Comparison of ENCODE assay signal across 9 cellular contexts in genomic region chr12:103839893-103840292, GRCh38. TPM values are rescaled to one million over a fixed set of nuclear protein-coding genes. Genes with fewer than 3 reads are reported as not detected.
A peak's percentile ranks its signal among the peaks of the same experiment; 100 is the strongest.
DNase-seq lines count a peak whose midpoint lies in the region; ATAC-seq, FAIRE-seq and TF ChIP-seq lines count a peak whose summit lies in the region.
"Had no signal": no experiment of that assay in that cellular context is flagged by ENCODE, and none has a peak within 500 bp of the region (broad histone marks: within the 10 kb centered on the region; RNA-seq: fewer than 3 reads in every experiment).

No MANE protein-coding gene starts in this region.

- peak overlapping the region; percentile 69; the same call in 1 of the 2 replicates for H3K9ac ChIP-seq in GM12878 (ENCODE audit: control insufficient read depth, insufficient read depth, low read length)

- H3K4me1 ChIP-seq in right atrium auricular region (peaks cover 0 to 16% of the 10 kb centered on the region in 2 donors), GM12878 (ENCODE audit: control insufficient read depth, insufficient read depth, low read length) (peaks cover 8% of the 10 kb centered on the region), lung (ENCODE audit: control insufficient read depth in 2 of 2, insufficient read depth in 2 of 2, low read length in 2 of 2) (peaks cover 5 to 6% of the 10 kb centered on the region in 2 donors), uterus (no peaks in the 10 kb centered on the region)

- TSS peak; percentile 69 for BruUV-seq in GM12878 (replicated peaks; lab: Mats Ljungman, UMichigan)

- no peaks in the 10 kb centered on the region for H4K20me1 ChIP-seq in GM12878 (ENCODE audit: control insufficient read depth, insufficient read depth)

- SMC1A ChIA-PET in GM12878 (lab: Charles Lee; ENCODE audit: uncharacterized antibody, unreplicated experiment) = interaction anchor here (0.5 to 1.2 kb wide), 4 partner anchors 12 to 253 kb away, joined by 3 read pairs; partner anchors contain the start of gene STAB2

- CTCF ChIA-PET in GM12878 (lab: Yijun Ruan, JAX) = interaction anchor here (2.5 kb wide), 1 partner anchor 8 kb away, joined by 9 read pairs; no protein-coding TSS in a partner anchor

- no peak overlapping the region for H3K27ac ChIP-seq in right atrium auricular region
- no peak overlapping the region for H3K27ac ChIP-seq in GM12878 (ENCODE audit: control insufficient read depth, insufficient read depth)
- H3K27ac ChIP-seq in lung (ENCODE audit: low read depth in 1 of 2, low read length in 1 of 2) = no peak overlapping the region
- H3K27ac ChIP-seq in uterus = peak overlapping the region; percentile 85 to 91
- H3K27ac ChIP-seq in substantia nigra (ENCODE audit: low read depth, low read length, poor library complexity, severe bottlenecking) = no peak overlapping the region

- DNase-seq in right atrium auricular region (ENCODE audit: low spot score) (no peak), Right ventricle myocardium inferior (ENCODE audit: missing footprints) (no peak), GM12878 (ENCODE audit: low read depth, low spot score) (no peak), lung (ENCODE audit: low spot score) (no peak), uterus (no peak), substantia nigra (lab: John Stamatoyannopoulos, UW) (no peak)

- peak overlapping the region; percentile 30 for H2AFZ ChIP-seq in GM12878 (ENCODE audit: control insufficient read depth, low read depth, low read length)

- H3K36me3 ChIP-seq in right atrium auricular region (no peaks in the 10 kb centered on the region), GM12878 (ENCODE audit: control insufficient read depth in 2 of 2, insufficient read depth in 2 of 2, low read length in 1 of 2) (no peaks in the 10 kb centered on the region), lung (ENCODE audit: control insufficient read depth in 2 of 2, insufficient read depth in 2 of 2, low read length in 2 of 2) (no peaks in the 10 kb centered on the region), uterus (no peaks in the 10 kb centered on the region)

- in situ Hi-C loops in GM12878 (cut with MboI) = no loop called here

- H3K9me3 ChIP-seq in right atrium auricular region (no peaks in the 10 kb centered on the region), GM12878 (replicated peaks; ENCODE audit: control insufficient read depth, insufficient read depth, low read length) (no peaks in the 10 kb centered on the region), lung (ENCODE audit: control insufficient read depth in 2 of 2, insufficient read depth in 1 of 2, low read length in 1 of 2) (no peaks in the 10 kb centered on the region), uterus (no peaks in the 10 kb centered on the region)

- TF ChIP-seq POLR2A in GM12878 (IDR thresholded peaks at IDR 0.05; ENCODE audit: low read depth, low read length) = no peak
- no peak for TF ChIP-seq POLR2A in uterus (IDR thresholded peaks at IDR 0.05)

- ATAC-seq in Right ventricle myocardium inferior (no peak), GM12878 (no peak), lung (ENCODE audit: insufficient read depth, low FRiP score) (no peak), HG03439 (IDR thresholded peaks at IDR 0.05; ENCODE audit: unreplicated experiment) (no peak), GM21529 (IDR thresholded peaks at IDR 0.05; ENCODE audit: unreplicated experiment) (no peak)

- no peak for TF ChIP-seq RAD21 in GM12878 (IDR thresholded peaks at IDR 0.05; ENCODE audit: insufficient read depth, low read depth, low read length)

- intact Hi-C loops in Right ventricle myocardium inferior (cut with DNase I) (loop anchor here (10.0 kb wide), 1 partner anchor 215 kb away; no protein-coding TSS in a partner anchor), GM12878 (cut with micrococcal nuclease; ENCODE audit: unreplicated experiment) (loop anchor here (10.0 kb wide), 1 partner anchor 265 kb away; no protein-coding TSS in a partner anchor), uterus (cut with DNase I; ENCODE audit: low total_unique reads) (no loop called here)

- POLR2A ChIA-PET in GM12878 (lab: Charles Lee) = interaction anchor here (0.6 to 2.4 kb wide), 2 partner anchors 18 to 98 kb away, joined by 3 to 7 read pairs; no protein-coding TSS in a partner anchor

- peaks cover 4% of the 10 kb centered on the region; the same call in 1 of the 2 replicates for H3K79me2 ChIP-seq in GM12878 (ENCODE audit: control insufficient read depth, insufficient read depth, low read length)

- whole genome bisulfite sequencing in GM12878 (ENCODE audit: insufficient coverage, insufficient replicate concordance, low lambda C conversion rate, missing lambda C conversion rate) = 60% methylated on average over 11 of the region's 11 CpGs
- WGBS in lung, 2 donors = 74 to 85% methylated on average over 11 of the region's 11 CpGs

- FAIRE-seq in GM12878 (lab: Jason Lieb, UNC) = peak; percentile 41
- FAIRE-seq: G401.6 had no signal

- no peaks in the 10 kb centered on the region for H3K27me3 ChIP-seq in right atrium auricular region
- no peaks in the 10 kb centered on the region for H3K27me3 ChIP-seq in GM12878 (replicated peaks in 1 of 2; ENCODE audit: control insufficient read depth in 2 of 2, insufficient read depth in 2 of 2, low read length in 1 of 2)
- no peaks in the 10 kb centered on the region for H3K27me3 ChIP-seq in lung (ENCODE audit: control insufficient read depth, insufficient read depth)
- no peaks in the 10 kb centered on the region for H3K27me3 ChIP-seq in uterus

- peak overlapping the region; percentile 95 for H3K4me2 ChIP-seq in GM12878 (ENCODE audit: control insufficient read depth, insufficient read depth)

- TF ChIP-seq CTCF in right atrium auricular region (IDR thresholded peaks at IDR 0.05) (no peak), GM12878 (IDR thresholded peaks at IDR 0.05 in 2 of 3, conservative IDR thresholded peaks at IDR 0.05 in 1 of 3; ENCODE audit: control insufficient read depth in 2 of 3, extremely low read depth in 1 of 3, insufficient read depth in 1 of 3, low read depth in 3 of 3, low read length in 3 of 3) (no peak), lung (IDR thresholded peaks at IDR 0.05; ENCODE audit: control extremely low read depth, extremely low read depth) (no peak), uterus (IDR thresholded peaks at IDR 0.05) (no peak)

- RAD21 ChIA-PET in GM12878 (lab: Charles Lee; ENCODE audit: unreplicated experiment) = no interaction called here

- peak overlapping the region; percentile 67 to 78 for H3K4me3 ChIP-seq in right atrium auricular region
- H3K4me3 ChIP-seq in GM12878 = peak overlapping the region; percentile 95
- H3K4me3 ChIP-seq in lung = peak overlapping the region; percentile 72
- peak overlapping the region; percentile 95 to 99 for H3K4me3 ChIP-seq in uterus

- TF ChIP-seq EP300 in GM12878 (IDR thresholded peaks at IDR 0.05; ENCODE audit: borderline replicate concordance in 1 of 2, control insufficient read depth in 1 of 2, low read depth in 2 of 2, low read length in 2 of 2) = no peak

TF ChIP-seq in GM12878, 131 proteins besides CTCF, POLR2A, EP300 and RAD21 (continues in another document):
- TF ChIP-seq ZNF207 (IDR thresholded peaks at IDR 0.05; ENCODE audit: borderline replicate concordance) (no peak), EZH2 (IDR thresholded peaks at IDR 0.05; ENCODE audit: borderline replicate concordance, control insufficient read depth, low read depth, low read length) (no peak), TCF12 (IDR thresholded peaks at IDR 0.05; ENCODE audit: low read depth, low read length) (no peak), HDGF (IDR thresholded peaks at IDR 0.05) (no peak), BMI1 (IDR thresholded peaks at IDR 0.05; ENCODE audit: borderline replicate concordance) (no peak), ZNF24 (IDR thresholded peaks at IDR 0.05) (no peak), POLR2AphosphoS2 (IDR thresholded peaks at IDR 0.05; ENCODE audit: low read depth, low read length) (no peak), TCF7 (IDR thresholded peaks at IDR 0.05; ENCODE audit: borderline replicate concordance) (no peak)

RNA-seq across cellular contexts. Expression of gene NT5DC3, which starts 1.1 kb away (rescaled TPM):
- total RNA-seq in right atrium auricular region (1 to 10 TPM; 2.3 to 2.4 TPM), Right ventricle myocardium inferior (3.1 TPM), GM12878 (2014; rRNA removed) (8.1 and 9.8 TPM in 2 replicates), GM12878 (2014; rRNA removed; fragmentation: Illumina TruSeq; extraction: Trizol) (7.3 and 8.2 TPM in 2 replicates), GM12878 (2021) (10.0 and 10.1 TPM in 2 replicates), lung (10 to 100 TPM in 1 of 2 donors, 1 to 10 TPM in 1; 5.5 to 12.3 TPM), uterus (10 to 100 TPM in 3 of 4 donors, 1 to 10 TPM in 1; 5.6 to 60.9 (median 15.9) TPM)
- 13.1 and 16.1 TPM in 2 replicates for total RNA-seq in GM12878 (2013; cell fraction: nucleolus; rRNA removed)
- 2.4 TPM for polyA plus RNA-seq in GM12878 (2011; ENCODE audit: low read depth)
- polyA plus RNA-seq in GM12878 (2011; rRNA removed) (2.5 and 2.6 TPM in 2 replicates), GM12878 (2014; fragmentation: Illumina TruSeq; extraction: Trizol) (4.2 and 5.2 TPM in 2 replicates), GM12878 (2014; fragmentation: Nextera tagmentation; extraction: Ambion mirVana) (10 to 100 TPM in 1 of 2 experiments, 1 to 10 TPM in 1; 2.0 to 12.4 TPM), GM12878 (2014; rRNA removed) (5.1 and 5.4 TPM in 2 replicates), GM12878 (2016; fragmentation: Nextera tagmentation; extraction: Ambion mirVana) (1 to 10 TPM; 4.8 to 6.6 TPM), lung (1 to 10 TPM in 1 of 2 donors, under 1 TPM in 1; 0.93 to 1.7 TPM)
- polyA plus RNA-seq in GM12878 (2011; cell fraction: cytosol; rRNA removed) = 2.2 and 2.8 TPM in 2 replicates
- polyA plus RNA-seq in GM12878 (2011; cell fraction: nucleus; rRNA removed) = 2.7 and 3.3 TPM in 2 replicates
- 1.8 and 2.5 TPM in 2 replicates for polyA plus RNA-seq in GM12878 (2012)
- 7.1 and 8.9 TPM in 2 replicates for polyA minus RNA-seq in GM12878 (2011; rRNA and poly(A)+ RNA removed)
- polyA minus RNA-seq in GM12878 (2011; cell fraction: cytosol; rRNA and poly(A)+ RNA removed) = 2.3 and 3.7 TPM in 2 replicates
- polyA minus RNA-seq in GM12878 (2011; cell fraction: nucleus; rRNA and poly(A)+ RNA removed) = 2.5 and 4.0 TPM in 2 replicates

Comparison
In these comparisons a context has a peak if more than half of its experiments do, and no peak if none do; other contexts are left out.
1. H3K27ac ChIP-seq: peak in uterus (2 of 2); none in right atrium auricular region (0 of 2), GM12878 (single experiment), lung (0 of 2) and substantia nigra (single experiment).
2. Peak in every context shown above with its lines, with median percentiles within 50 percentile points of each other: H3K4me3 ChIP-seq.